Comparison of ENCODE assay signal across 18 cellular contexts in genomic region chr1:202671388-202671787, GRCh38. TPM values are rescaled to one million over a fixed set of nuclear protein-coding genes. Genes with fewer than 3 reads are reported as not detected.
DNase-seq lines count a peak whose midpoint lies in the region; ATAC-seq, FAIRE-seq and TF ChIP-seq lines count a peak whose summit lies in the region.
"Had no signal": no experiment of that assay in that cellular context is flagged by ENCODE, and none has a peak within 500 bp of the region (broad histone marks: within the 10 kb centered on the region; RNA-seq: fewer than 3 reads in every experiment).

No MANE protein-coding gene starts in this region.

- TF ChIP-seq CTCF in LNCaP clone FGC (IDR thresholded peaks at IDR 0.05; ENCODE audit: control insufficient read depth, extremely low read depth, insufficient read depth) (no peak), breast epithelium (IDR thresholded peaks at IDR 0.05) (no peak), pancreas (IDR thresholded peaks at IDR 0.05) (no peak)

- H3K4me3 ChIP-seq in LNCaP clone FGC (ENCODE audit: low read depth, low read length) (no peak overlapping the region), breast epithelium (no peak overlapping the region), pancreas (no peak overlapping the region)
- H3K4me3 ChIP-seq: coronary artery, heart right ventricle had no signal

- FAIRE-seq in pancreas (lab: Jason Lieb, UNC) = no peak
- FAIRE-seq: TTC549 had no signal

- H3K27me3 ChIP-seq in breast epithelium (no peaks in the 10 kb centered on the region), pancreas (no peaks in the 10 kb centered on the region)

- peak; percentile 25 for DNase-seq in NCI-H1092 treated with DMSO at 0.1 percent for 48 hours (lab: John Stamatoyannopoulos, UW)
- no peak for DNase-seq in NCI-H1092 (lab: John Stamatoyannopoulos, UW)
- peak; percentile 81 for DNase-seq in LNCaP clone FGC (ENCODE audit: low read depth)
- peak; percentile 69 to 86 for DNase-seq in breast epithelium (ENCODE audit: low spot score in 2 of 2)
- DNase-seq in pancreas = peak in 5 of 6 donors; percentile 43 to 78 (median 56)
- no peak for DNase-seq in KBM-7
- no peak for DNase-seq in Kasumi-1 (lab: John Stamatoyannopoulos, UW)
- DNase-seq: activated CD4-positive, alpha-beta memory T cell treated with anti-CD3 and anti-CD28 coated beads, Interleukin-2, amount 10 ng/mL, durations not matched to agents 7 days and 5 days; heart right ventricle; MM.1S; NCI-H2227 treated with DMSO at 0.1 percent for 48 hours; stimulated activated CD4-positive, alpha-beta T cell treated with anti-CD3 and anti-CD28 coated beads, Interleukin-12 subunit alpha, Interleukin-12 subunit beta, amount 100 ng/mL, for 4 hours had no signal

- 37 to 39% methylated on average over 6 of the region's 6 CpGs for WGBS in pancreas, 2 donors

- ATAC-seq in pancreas (peak in 3 of 4 donors; percentile 80 to 81 (median 81)), GM18861 (IDR thresholded peaks at IDR 0.05; ENCODE audit: unreplicated experiment) (no peak)
- ATAC-seq: heart right ventricle had no signal

- no peak for TF ChIP-seq POLR2A in breast epithelium (IDR thresholded peaks at IDR 0.05)

- intact Hi-C loops in breast epithelium (cut with DNase I; ENCODE audit: low total_unique reads) (no loop called here), pancreas (cut with DNase I) (no loop called here)

- H3K9me3 ChIP-seq in breast epithelium (no peaks in the 10 kb centered on the region), pancreas (no peaks in the 10 kb centered on the region)

- in situ Hi-C loops in KBM-7 (cut with MboI; ENCODE audit: low pct_unique_long_range_greater_than_20kb, low sequenced_read_pairs) = no loop called here

- H3K27ac ChIP-seq in breast epithelium = peak overlapping the region; percentile 46 to 58
- H3K27ac ChIP-seq in pancreas = no peak overlapping the region
- H3K27ac ChIP-seq: 22Rv1, coronary artery, heart right ventricle had no signal

- H3K36me3 ChIP-seq in breast epithelium (no peaks in the 10 kb centered on the region), pancreas (no peaks in the 10 kb centered on the region)
- H3K36me3 ChIP-seq: heart right ventricle had no signal

- H3K4me1 ChIP-seq in breast epithelium (no peaks in the 10 kb centered on the region), pancreas (peaks cover 0 to 4% (median 0%) of the 10 kb centered on the region in 3 donors)
- H3K4me1 ChIP-seq: heart right ventricle had no signal

RNA-seq across cellular contexts. Expression of gene SYT2, which starts 38.9 kb away (rescaled TPM):
- total RNA-seq in breast epithelium (under 1 TPM; under 0.01 to 0.15 (median under 0.01) TPM), pancreas (under 1 TPM in 2 of 6 donors, not detected in 4; 0.03 TPM)
- polyA plus RNA-seq in pancreas = under 1 TPM; under 0.01 to 0.02 TPM
- total RNA-seq: activated CD4-positive, alpha-beta memory T cell treated with anti-CD3 and anti-CD28 coated beads, Interleukin-2, amount 10 ng/mL, durations not matched to agents 7 days and 5 days; activated T-helper 2 cell treated with anti-CD3 and anti-CD28 coated beads, Interferon-gamma antibody, Interleukin-2, Interleukin-4, amounts not matched to agents 10 μg/mL and 5 μg/mL and 100 μg/mL, durations not matched to agents 14 hours and 24 hours and 36 hours; myocyte had no signal

Comparison
In these comparisons a context has a peak if more than half of its experiments do, and no peak if none do; other contexts are left out.
1. DNase-seq: peak in NCI-H1092 treated with DMSO at 0.1 percent for 48 hours (single experiment), LNCaP clone FGC (single experiment), breast epithelium (2 of 2) and pancreas (5 of 6); none in NCI-H1092 (single experiment), KBM-7 (single experiment) and Kasumi-1 (0 of 2).
2. H3K27ac ChIP-seq: peak in breast epithelium (2 of 2); none in pancreas (0 of 4).